ENCODE assay signal across 16 cellular contexts in the genomic region with DNA sequence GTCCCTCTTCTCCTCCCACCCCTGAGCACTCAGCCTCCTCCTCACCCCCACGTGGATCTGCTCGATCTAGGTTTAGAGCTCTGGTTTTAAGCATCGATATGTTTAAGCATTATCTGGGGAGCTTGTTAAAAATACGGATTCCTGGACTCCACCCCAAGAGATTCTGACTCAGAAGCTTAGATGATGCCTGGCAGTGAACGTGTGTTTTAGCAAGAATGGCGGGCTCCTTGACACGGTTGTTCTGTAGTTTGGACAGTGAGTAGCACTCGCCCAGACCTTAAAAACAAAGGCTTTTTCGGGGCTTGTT. TPM values are rescaled to one million over a fixed set of nuclear protein-coding genes. Genes with fewer than 3 reads are reported as not detected.
DNase-seq lines count a peak whose midpoint lies in the region; ATAC-seq and TF ChIP-seq lines count a peak whose summit lies in the region.
"Had no signal": no experiment of that assay in that cellular context is flagged by ENCODE, and none has a peak within 500 bp of the region (broad histone marks: within the 10 kb centered on the region; RNA-seq: fewer than 3 reads in every experiment).

No MANE protein-coding gene starts in this region.

- no peaks in the 10 kb centered on the region for H3K36me3 Mint-ChIP-seq in CD8-positive, alpha-beta T cell
- H3K36me3 Mint-ChIP-seq: CD14-positive monocyte had no signal

- no peaks in the 10 kb centered on the region for H3K27me3 ChIP-seq in BLaER1
- H3K27me3 ChIP-seq in CD8-positive, alpha-beta T cell (ENCODE audit: insufficient read depth, low read length) = no peaks in the 10 kb centered on the region
- H3K27me3 ChIP-seq in ascending aorta = no peaks in the 10 kb centered on the region
- H3K27me3 ChIP-seq: brain microvascular endothelial cell, tibial nerve had no signal

- CTCF ChIA-PET in CD8-positive, alpha-beta T cell (lab: Charles Lee) = interaction anchor here (1.3 to 2.3 kb wide), 2 partner anchors 10 to 11 kb away, joined by 3 to 7 read pairs; no protein-coding TSS in a partner anchor

- peaks cover 65% of the 10 kb centered on the region for H3K4me1 Mint-ChIP-seq in CD8-positive, alpha-beta T cell (ENCODE audit: low read depth)

- peaks cover 100% of the 10 kb centered on the region for H3K4me1 ChIP-seq in BLaER1
- peaks cover 46% of the 10 kb centered on the region for H3K4me1 ChIP-seq in CD8-positive, alpha-beta T cell (ENCODE audit: insufficient read depth, low read length)
- peaks cover 50 to 86% of the 10 kb centered on the region in 2 donors for H3K4me1 ChIP-seq in ascending aorta

- H3K36me3 ChIP-seq in BLaER1 (peaks cover 22% of the 10 kb centered on the region), ascending aorta (no peaks in the 10 kb centered on the region)
- no peaks in the 10 kb centered on the region for H3K36me3 ChIP-seq in CD8-positive, alpha-beta T cell (ENCODE audit: insufficient read depth, low read length)
- H3K36me3 ChIP-seq: brain microvascular endothelial cell, tibial nerve, WERI-Rb-1 had no signal

- peak overlapping the region; percentile 80 for H3K27ac Mint-ChIP-seq in CD8-positive, alpha-beta T cell

- POLR2A ChIA-PET in CD8-positive, alpha-beta T cell (lab: Charles Lee) = no interaction called here

- H3K4me3 ChIP-seq in BLaER1 (no peak overlapping the region), ascending aorta (peak overlapping the region in 1 of 2 donors; percentile 55)
- H3K4me3 ChIP-seq in CD8-positive, alpha-beta T cell (ENCODE audit: low read depth, low read length) = peak overlapping the region; percentile 28
- H3K4me3 ChIP-seq: tibial nerve had no signal

- peak overlapping the region; percentile 97 for H3K4me2 ChIP-seq in BLaER1

- TF ChIP-seq CTCF in CD8-positive, alpha-beta T cell (IDR thresholded peaks at IDR 0.05) = no peak
- no peak for TF ChIP-seq CTCF in ascending aorta (IDR thresholded peaks at IDR 0.05)

- no peaks in the 10 kb centered on the region for H3K27me3 Mint-ChIP-seq in CD8-positive, alpha-beta T cell (ENCODE audit: low read depth)

- H3K9me3 ChIP-seq in BLaER1 (no peaks in the 10 kb centered on the region), ascending aorta (no peaks in the 10 kb centered on the region)
- H3K9me3 ChIP-seq in CD8-positive, alpha-beta T cell (ENCODE audit: low read length) = no peaks in the 10 kb centered on the region
- H3K9me3 ChIP-seq: tibial nerve had no signal

- intact Hi-C loops in CD8-positive, alpha-beta T cell (cut with DNase I, micrococcal nuclease) = loop anchor here (5.0 kb wide), 3 partner anchors 49 to 276 kb away; a partner anchor contains a TSS
- intact Hi-C loops in ascending aorta (cut with DNase I) = loop anchor here (2.0 to 5.0 kb wide), 2 partner anchors 117 to 171 kb away; no protein-coding TSS in a partner anchor
- intact Hi-C loops in posterior vena cava (cut with DNase I) = no loop called here

- peak overlapping the region; percentile 55 for H3K4me3 Mint-ChIP-seq in CD8-positive, alpha-beta T cell
- H3K4me3 Mint-ChIP-seq: CD14-positive monocyte had no signal

- H4K20me1 ChIP-seq in BLaER1 = peaks cover 100% of the 10 kb centered on the region

- no peak for ATAC-seq in CD8-positive, alpha-beta T cell
- no peak for ATAC-seq in HG02623 (IDR thresholded peaks at IDR 0.05; ENCODE audit: unreplicated experiment)
- no peak for ATAC-seq in HG03135 (IDR thresholded peaks at IDR 0.05; ENCODE audit: unreplicated experiment)
- no peak for ATAC-seq in GM18909 (IDR thresholded peaks at IDR 0.05; ENCODE audit: poor library complexity, unreplicated experiment)
- ATAC-seq: HCT116 had no signal

- no peaks in the 10 kb centered on the region for H3K9me3 Mint-ChIP-seq in CD8-positive, alpha-beta T cell

- DNase-seq in CD8-positive, alpha-beta T cell = no peak
- DNase-seq in ascending aorta (ENCODE audit: low spot score in 2 of 2) = no peak
- peak; percentile 25 for DNase-seq in posterior vena cava (ENCODE audit: low spot score)
- no peak for DNase-seq in NCI-H1436 (lab: John Stamatoyannopoulos, UW)
- DNase-seq: brain microvascular endothelial cell, foreskin melanocyte, NCI-H1417, NCI-H345, WERI-Rb-1 had no signal

- H3K27ac ChIP-seq in BLaER1 (peak overlapping the region; percentile 75), ascending aorta (peak overlapping the region; percentile 72 to 76)
- peak overlapping the region; percentile 38 for H3K27ac ChIP-seq in CD8-positive, alpha-beta T cell (ENCODE audit: low read depth, low read length)
- H3K27ac ChIP-seq: brain microvascular endothelial cell, WERI-Rb-1 had no signal

- peak overlapping the region; percentile 41; the same call in 1 of the 2 replicates for H3K9ac ChIP-seq in BLaER1

RNA-seq across cellular contexts. Expression of a gene that starts 47.3 kb away (rescaled TPM):
- 10 to 100 TPM; 31.0 to 35.1 TPM for total RNA-seq in CD8-positive, alpha-beta T cell
- total RNA-seq in ascending aorta (21.0 TPM), posterior vena cava (10 to 100 TPM; 52.3 to 74.8 TPM)

Comparison
In these comparisons a context has a peak if more than half of its experiments do, and no peak if none do; other contexts are left out.
1. intact Hi-C loops: an anchor here in CD8-positive, alpha-beta T cell (5.0 kb wide) and ascending aorta (2.0 to 5.0 kb wide); none called in posterior vena cava.